ENCODE assay signal across 10 cellular contexts in genomic region chr12:561908-562593, GRCh38.
DNase-seq lines count a peak whose midpoint lies in the region; ATAC-seq and TF ChIP-seq lines count a peak whose summit lies in the region.
"Had no signal": no experiment of that assay in that cellular context is flagged by ENCODE, and none has a peak within 500 bp of the region (broad histone marks: within the 10 kb centered on the region; RNA-seq: fewer than 3 reads in every experiment).

No MANE protein-coding gene starts in this region.

- peak overlapping the region; percentile 45 for H3K4me3 Mint-ChIP-seq in activated naive CD4-positive, alpha-beta T cell treated with anti-CD3 and anti-CD28 coated beads, Interleukin-2, amount 50 U/mL, for 24 hours
- H3K4me3 Mint-ChIP-seq in activated CD8-positive, alpha-beta T cell treated with anti-CD3 and anti-CD28 coated beads, Interleukin-2, amount 10 ng/mL, durations not matched to agents 7 days and 5 days = peak overlapping the region; percentile 68

- H3K27ac ChIP-seq in right lobe of liver (peak overlapping the region in 2 of 3 donors; percentile 59 to 63), thoracic aorta (peak overlapping the region in 1 of 2 donors; percentile 12)

- intact Hi-C loops in right lobe of liver (cut with DNase I) = loop anchor here in 1 of 2 donors (10.0 kb wide), 1 partner anchor 253 kb away; no protein-coding TSS in a partner anchor

- H3K36me3 ChIP-seq in right lobe of liver = no peaks in the 10 kb centered on the region
- H3K36me3 ChIP-seq in thoracic aorta = peaks cover 5% of the 10 kb centered on the region

- H3K27me3 ChIP-seq in right lobe of liver = no peaks in the 10 kb centered on the region
- no peaks in the 10 kb centered on the region for H3K27me3 ChIP-seq in thoracic aorta (replicated peaks; ENCODE audit: insufficient read depth)

- no peak for DNase-seq in activated naive CD4-positive, alpha-beta T cell treated with Interleukin-2 at 50 U/mL for 16 hours
- no peak for DNase-seq in activated CD8-positive, alpha-beta T cell treated with anti-CD3 and anti-CD28 coated beads, Interleukin-2, amount 10 ng/mL, durations not matched to agents 7 days and 5 days
- peak in 2 of 3 donors; percentile 63 to 74 for DNase-seq in right lobe of liver
- DNase-seq in thoracic aorta (ENCODE audit: low spot score) = no peak
- no peak for DNase-seq in stimulated activated CD4-positive, alpha-beta T cell treated with anti-CD3 and anti-CD28 coated beads, Interleukin-4, amount 100 ng/mL, for 1 hour
- DNase-seq in DMS153 (lab: John Stamatoyannopoulos, UW) = no peak
- DNase-seq: naive B cell, NCI-H1436 had no signal

- TF ChIP-seq CTCF in right lobe of liver (IDR thresholded peaks at IDR 0.05) (no peak), thoracic aorta (IDR thresholded peaks at IDR 0.05) (no peak)

- no peak for ATAC-seq in activated CD8-positive, alpha-beta T cell treated with anti-CD3 and anti-CD28 coated beads, Interleukin-2, amount 10 ng/mL, durations not matched to agents 7 days and 5 days
- ATAC-seq in right lobe of liver (peak; percentile 53 to 72 (median 56)), thoracic aorta (ENCODE audit: insufficient number of reproducible peaks, low FRiP score, low read depth) (no peak), HG03045 (IDR thresholded peaks at IDR 0.05; ENCODE audit: unreplicated experiment) (no peak)

- POLR2A ChIA-PET in activated CD8-positive, alpha-beta T cell treated with anti-CD3 and anti-CD28 coated beads, Interleukin-2, amount 10 ng/mL, durations not matched to agents 7 days and 5 days (lab: Charles Lee) = no interaction called here

- H3K27ac Mint-ChIP-seq in activated naive CD4-positive, alpha-beta T cell treated with anti-CD3 and anti-CD28 coated beads, Interleukin-2, amount 50 U/mL, for 24 hours = peak overlapping the region; percentile 25
- H3K27ac Mint-ChIP-seq in activated CD8-positive, alpha-beta T cell treated with anti-CD3 and anti-CD28 coated beads, Interleukin-2, amount 10 ng/mL, durations not matched to agents 7 days and 5 days = peak overlapping the region; percentile 90

- no peak for TF ChIP-seq POLR2A in right lobe of liver (IDR thresholded peaks at IDR 0.05)

- peaks cover 71% of the 10 kb centered on the region for H3K4me1 Mint-ChIP-seq in activated naive CD4-positive, alpha-beta T cell treated with anti-CD3 and anti-CD28 coated beads, Interleukin-2, amount 50 U/mL, for 24 hours
- peaks cover 79% of the 10 kb centered on the region for H3K4me1 Mint-ChIP-seq in activated CD8-positive, alpha-beta T cell treated with anti-CD3 and anti-CD28 coated beads, Interleukin-2, amount 10 ng/mL, durations not matched to agents 7 days and 5 days (ENCODE audit: low read depth)

- no peaks in the 10 kb centered on the region for H3K9me3 Mint-ChIP-seq in activated naive CD4-positive, alpha-beta T cell treated with anti-CD3 and anti-CD28 coated beads, Interleukin-2, amount 50 U/mL, for 24 hours
- H3K9me3 Mint-ChIP-seq in activated CD8-positive, alpha-beta T cell treated with anti-CD3 and anti-CD28 coated beads, Interleukin-2, amount 10 ng/mL, durations not matched to agents 7 days and 5 days (ENCODE audit: insufficient read depth) = no peaks in the 10 kb centered on the region
- H3K9me3 Mint-ChIP-seq: naive B cell had no signal

- H3K36me3 Mint-ChIP-seq in activated naive CD4-positive, alpha-beta T cell treated with anti-CD3 and anti-CD28 coated beads, Interleukin-2, amount 50 U/mL, for 24 hours = no peaks in the 10 kb centered on the region
- H3K36me3 Mint-ChIP-seq in activated CD8-positive, alpha-beta T cell treated with anti-CD3 and anti-CD28 coated beads, Interleukin-2, amount 10 ng/mL, durations not matched to agents 7 days and 5 days (ENCODE audit: low read depth) = peaks cover 55% of the 10 kb centered on the region
- H3K36me3 Mint-ChIP-seq: naive B cell had no signal

- H3K4me1 ChIP-seq in right lobe of liver = peaks cover 0 to 5% (median 0%) of the 10 kb centered on the region in 4 donors
- peaks cover 5 to 16% of the 10 kb centered on the region in 2 donors for H3K4me1 ChIP-seq in thoracic aorta (ENCODE audit: control insufficient read depth in 1 of 2, low read depth in 2 of 2)

- H3K27me3 Mint-ChIP-seq in activated naive CD4-positive, alpha-beta T cell treated with anti-CD3 and anti-CD28 coated beads, Interleukin-2, amount 50 U/mL, for 24 hours = no peaks in the 10 kb centered on the region
- no peaks in the 10 kb centered on the region for H3K27me3 Mint-ChIP-seq in activated CD8-positive, alpha-beta T cell treated with anti-CD3 and anti-CD28 coated beads, Interleukin-2, amount 10 ng/mL, durations not matched to agents 7 days and 5 days (ENCODE audit: low read depth)

- CTCF ChIA-PET in activated CD8-positive, alpha-beta T cell treated with anti-CD3 and anti-CD28 coated beads, Interleukin-2, amount 10 ng/mL, durations not matched to agents 7 days and 5 days (lab: Charles Lee) = interaction anchor here (1.0 to 5.3 kb wide), 3 partner anchors 11 to 14 kb away, joined by 3 to 36 read pairs (median 3); no protein-coding TSS in a partner anchor

- peak overlapping the region in 1 of 3 donors; percentile 10 for H3K4me3 ChIP-seq in right lobe of liver
- H3K4me3 ChIP-seq in thoracic aorta = peak overlapping the region; percentile 47

- H3K9me3 ChIP-seq in right lobe of liver (no peaks in the 10 kb centered on the region), thoracic aorta (no peaks in the 10 kb centered on the region)

- 44% methylated on average over 16 of the region's 19 CpGs for WGBS in right lobe of liver (ENCODE audit: insufficient coverage, low coverage, low lambda C conversion rate, missing lambda C conversion rate)

Comparison
In these comparisons a context has a peak if more than half of its experiments do, and no peak if none do; other contexts are left out.
1. DNase-seq: peak in right lobe of liver (2 of 3); none in activated naive CD4-positive, alpha-beta T cell treated with Interleukin-2 at 50 U/mL for 16 hours (single experiment), activated CD8-positive, alpha-beta T cell treated with anti-CD3 and anti-CD28 coated beads, Interleukin-2, amount 10 ng/mL, durations not matched to agents 7 days and 5 days (single experiment), thoracic aorta (single experiment), stimulated activated CD4-positive, alpha-beta T cell treated with anti-CD3 and anti-CD28 coated beads, Interleukin-4, amount 100 ng/mL, for 1 hour (single experiment) and DMS153 (single experiment).
2. ATAC-seq: peak in right lobe of liver (4 of 4); none in activated CD8-positive, alpha-beta T cell treated with anti-CD3 and anti-CD28 coated beads, Interleukin-2, amount 10 ng/mL, durations not matched to agents 7 days and 5 days (single experiment), thoracic aorta (single experiment) and HG03045 (single experiment).